In genomic region chr12:124734224-124734788, GRCh38 we compare ENCODE assay signal across 1 cellular context.
TF ChIP-seq lines count a peak whose summit lies in the region.

No MANE protein-coding gene starts in this region.

TF ChIP-seq in K562, 482 proteins besides CTCF, POLR2A, EP300 and RAD21 (continued from another document and continues in another):
- TF ChIP-seq ETS2 (tag; IDR thresholded peaks at IDR 0.05; ENCODE audit: borderline replicate concordance, poor library complexity, severe bottlenecking) (no peak), MGA (IDR thresholded peaks at IDR 0.05) (peak; percentile 72), ARID1B (IDR thresholded peaks at IDR 0.05) (peak; percentile 23; the same call in 1 of the 2 replicates), RBFOX2 (IDR thresholded peaks at IDR 0.05; ENCODE audit: low read depth, low read length) (no peak), SMAD3 (CRISPR knock-in tag; conservative IDR thresholded peaks at IDR 0.05) (no peak), FOXK2 (conservative IDR thresholded peaks at IDR 0.05 in 1 of 2, IDR thresholded peaks at IDR 0.05 in 1 of 2; ENCODE audit: low read depth in 2 of 2) (peak in 1 of 2 experiments; percentile 55; a peak in 1 of 4 replicates), ATF3 (IDR thresholded peaks at IDR 0.05) (0 out of 2 replicates have a peak, but pooled peaks have one; percentile 25), ATF3 (CRISPR knock-in tag; conservative IDR thresholded peaks at IDR 0.05) (no peak), HDAC6 (IDR thresholded peaks at IDR 0.05; ENCODE audit: low read depth, low read length) (no peak), ZC3H8 (IDR thresholded peaks at IDR 0.05) (no peak), SNAPC5 (CRISPR knock-in tag; IDR thresholded peaks at IDR 0.05) (no peak), FOXK1 (CRISPR knock-in tag; IDR thresholded peaks at IDR 0.05; ENCODE audit: borderline replicate concordance) (peak; percentile 85; the same call in 1 of the 2 replicates), ATF7 (IDR thresholded peaks at IDR 0.05) (peak; percentile 74), JUN (IDR thresholded peaks at IDR 0.05; ENCODE audit: borderline replicate concordance, low read depth, low read length) (peak; percentile 33; the same call in 1 of the 2 replicates), JUN (CRISPR knock-in tag; IDR thresholded peaks at IDR 0.05; ENCODE audit: borderline replicate concordance) (no peak), CBX5 (IDR thresholded peaks at IDR 0.05; ENCODE audit: borderline replicate concordance, low read depth) (no peak), BCLAF1 (IDR thresholded peaks at IDR 0.05; ENCODE audit: borderline replicate concordance in 1 of 2, control insufficient read depth in 1 of 2, low read depth in 2 of 2, low read length in 1 of 2) (no peak), TCF15 (CRISPR knock-in tag; IDR thresholded peaks at IDR 0.05) (no peak), GATAD2B (IDR thresholded peaks at IDR 0.05; ENCODE audit: borderline replicate concordance) (no peak), TRIM24 (IDR thresholded peaks at IDR 0.05) (no peak), TEAD1 (CRISPR knock-in tag; IDR thresholded peaks at IDR 0.05) (0 out of 4 replicates have a peak, but pooled peaks of 1 of the 2 experiments have one; percentile 18), TAF1 (IDR thresholded peaks at IDR 0.05; ENCODE audit: control insufficient read depth, extremely low read depth, insufficient read depth, low read length, severe bottlenecking) (no peak), ELK1 (CRISPR knock-in tag; IDR thresholded peaks at IDR 0.05) (no peak), BRD9 (IDR thresholded peaks at IDR 0.05; ENCODE audit: low read depth, partially characterized antibody) (no peak), GABPB2 (CRISPR knock-in tag; conservative IDR thresholded peaks at IDR 0.05) (no peak), NCOA6 (IDR thresholded peaks at IDR 0.05) (no peak), NR1H2 (CRISPR knock-in tag; IDR thresholded peaks at IDR 0.05) (no peak), GABPB1 (CRISPR knock-in tag; IDR thresholded peaks at IDR 0.05) (peak; percentile 45; the same call in 1 of the 2 replicates), L3MBTL2 (IDR thresholded peaks at IDR 0.05) (peak; percentile 87), ZBTB43 (CRISPR knock-in tag; IDR thresholded peaks at IDR 0.05) (no peak), TEAD4 (IDR thresholded peaks at IDR 0.05; ENCODE audit: low read length) (no peak), TEAD4 (CRISPR knock-in tag; IDR thresholded peaks at IDR 0.05; ENCODE audit: borderline replicate concordance) (no peak), RUNX1 (IDR thresholded peaks at IDR 0.05; ENCODE audit: low read depth) (no peak), TCF3 (CRISPR knock-in tag; IDR thresholded peaks at IDR 0.05) (peak; percentile 40; the same call in 1 of the 2 replicates), ZFP36 (IDR thresholded peaks at IDR 0.05; ENCODE audit: low read depth, low read length, partially characterized antibody) (no peak), DACH1 (IDR thresholded peaks at IDR 0.05; ENCODE audit: partially characterized antibody) (no peak), U2AF2 (optimal IDR thresholded peaks at IDR 0.05; ENCODE audit: low read depth, low read length) (no peak), IRF1 (CRISPR knock-in tag; IDR thresholded peaks at IDR 0.05; ENCODE audit: borderline replicate concordance) (no peak), GMEB1 (CRISPR knock-in tag; IDR thresholded peaks at IDR 0.05) (no peak), PRPF4 (IDR thresholded peaks at IDR 0.05; ENCODE audit: insufficient read depth, low read depth, low read length, poor library complexity, severe bottlenecking) (no peak), RFX1 (IDR thresholded peaks at IDR 0.05) (no peak)
